In the genomic region with DNA sequence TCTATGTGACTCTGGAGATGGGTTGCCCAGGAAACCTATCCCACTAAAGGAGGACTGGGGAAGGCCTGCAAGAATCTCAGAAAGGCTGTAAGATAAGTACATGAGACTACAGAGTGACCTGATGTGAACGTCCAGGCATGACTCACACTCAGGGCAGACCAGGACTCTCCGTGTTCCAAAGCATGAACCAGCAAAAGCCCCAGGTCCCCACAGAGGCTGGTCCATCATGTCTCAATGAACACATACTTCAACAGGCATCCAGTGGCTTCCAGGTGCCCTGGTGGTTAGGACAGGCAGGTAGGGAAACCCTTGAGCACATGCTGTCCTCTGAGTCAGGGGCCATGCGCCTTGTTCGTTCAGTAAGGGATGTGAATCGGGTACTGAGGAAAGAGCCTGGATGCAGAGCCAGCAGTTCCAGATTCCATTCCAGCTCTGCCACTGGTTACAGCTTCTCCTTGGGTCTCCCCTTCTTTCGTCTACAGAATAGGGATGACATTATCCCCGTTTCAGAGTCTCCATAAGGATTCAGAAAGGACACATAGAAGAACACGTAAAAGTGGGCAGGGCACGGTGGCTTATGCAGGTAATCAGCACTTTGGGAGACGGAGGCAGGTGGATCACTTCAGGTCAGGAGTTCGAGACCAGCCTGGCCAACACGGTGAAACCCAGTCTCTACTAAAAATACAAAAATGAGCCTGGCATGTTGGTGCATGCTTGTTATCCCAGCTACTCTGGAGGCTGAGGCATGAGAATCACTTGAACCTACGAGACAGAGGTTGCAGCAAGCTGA, we compare ENCODE assay signal across 16 cellular contexts.
A peak's percentile ranks its signal among the peaks of the same experiment; 100 is the strongest.
DNase-seq lines count a peak whose midpoint lies in the region; ATAC-seq and TF ChIP-seq lines count a peak whose summit lies in the region.
"Had no signal": no experiment of that assay in that cellular context is flagged by ENCODE, and none has a peak within 500 bp of the region (broad histone marks: within the 10 kb centered on the region; RNA-seq: fewer than 3 reads in every experiment).

No MANE protein-coding gene starts in this region.

- 93% methylated on average over 13 of the region's 13 CpGs for WGBS in mesenchymal stem cell

- TF ChIP-seq CTCF in choroid plexus epithelial cell (conservative IDR thresholded peaks at IDR 0.05; ENCODE audit: low read depth, low read length): no peak

- no peak overlapping the region for H3K4ac ChIP-seq in mesenchymal stem cell (ENCODE audit: low read depth in 1 of 2, low read length in 2 of 2)

- no peak overlapping the region for H2BK120ac ChIP-seq in mesenchymal stem cell (ENCODE audit: low read depth, low read length)

- ATAC-seq in activated T-helper 17 cell treated with anti-CD3 and anti-CD28 coated beads, Interleukin-2, amount 50 U/mL, for 72 hours (replicated peaks): no peak
- no peak for ATAC-seq in HG03439 (IDR thresholded peaks at IDR 0.05; ENCODE audit: unreplicated experiment)
- ATAC-seq: A549 had no signal

- H3K4me3 Mint-ChIP-seq in activated T-helper 17 cell treated with anti-CD3 and anti-CD28 coated beads, Interleukin-2, amount 50 U/mL, for 72 hours: no peak overlapping the region
- H3K4me3 Mint-ChIP-seq: H9 had no signal

- H2BK5ac ChIP-seq in mesenchymal stem cell (ENCODE audit: low read depth, low read length, poor library complexity, severe bottlenecking): no peak overlapping the region

- peaks cover 17% of the 10 kb centered on the region for H3K27me3 Mint-ChIP-seq in activated T-helper 17 cell treated with anti-CD3 and anti-CD28 coated beads, Interleukin-2, amount 50 U/mL, for 72 hours

- peak overlapping the region in 1 of 2 experiments; percentile 49 for H2BK12ac ChIP-seq in mesenchymal stem cell (ENCODE audit: low read length in 2 of 2)

- DNase-seq in EL (peak; percentile 43), RPMI7951 (ENCODE audit: low read depth) (peak; percentile 15), choroid plexus epithelial cell (ENCODE audit: low read depth) (peak; percentile 34), mesenchymal stem cell (peak; percentile 58), GDM1 (lab: John Stamatoyannopoulos, UW) (no peak)
- DNase-seq: Caco-2, H9, Kasumi-1, NCI-H1417, NCI-H1930, NCI-H510A, Peyer's patch, SIG-M5 had no signal

- H4K8ac ChIP-seq in mesenchymal stem cell (ENCODE audit: low read length): no peak overlapping the region

- H4K91ac ChIP-seq in mesenchymal stem cell (ENCODE audit: low read length): peak overlapping the region; percentile 52

- H3K36me3 Mint-ChIP-seq in activated T-helper 17 cell treated with anti-CD3 and anti-CD28 coated beads, Interleukin-2, amount 50 U/mL, for 72 hours (ENCODE audit: low read depth): no peaks in the 10 kb centered on the region

- no peak overlapping the region for H3K4me3 ChIP-seq in choroid plexus epithelial cell (ENCODE audit: low read depth, low read length)
- H3K4me3 ChIP-seq in mesenchymal stem cell (ENCODE audit: insufficient read depth in 1 of 2, low read depth in 1 of 2, low read length in 2 of 2): no peak overlapping the region
- H3K4me3 ChIP-seq: A549, Peyer's patch had no signal

- no peaks in the 10 kb centered on the region for H3K9me3 ChIP-seq in mesenchymal stem cell (ENCODE audit: control insufficient read depth, low read length)
- H3K9me3 ChIP-seq: A549, Caco-2, Peyer's patch had no signal

- no peak overlapping the region for H3K9ac ChIP-seq in mesenchymal stem cell (ENCODE audit: low read length)

- no peak overlapping the region for H3K14ac ChIP-seq in mesenchymal stem cell (ENCODE audit: low read length in 2 of 2)

- H3K9me3 Mint-ChIP-seq in activated T-helper 17 cell treated with anti-CD3 and anti-CD28 coated beads, Interleukin-2, amount 50 U/mL, for 72 hours: no peaks in the 10 kb centered on the region
- H3K9me3 Mint-ChIP-seq: H9 had no signal

- H2AK5ac ChIP-seq in mesenchymal stem cell (ENCODE audit: low read length, severe bottlenecking): no peak overlapping the region

- H3K4me2 ChIP-seq in mesenchymal stem cell (ENCODE audit: low read length, poor library complexity, severe bottlenecking): no peak overlapping the region
- H3K4me2 ChIP-seq: A549 had no signal

- H3K4me1 Mint-ChIP-seq in activated T-helper 17 cell treated with anti-CD3 and anti-CD28 coated beads, Interleukin-2, amount 50 U/mL, for 72 hours: no peaks in the 10 kb centered on the region

- peaks cover 13% of the 10 kb centered on the region for H3K4me1 ChIP-seq in mesenchymal stem cell (ENCODE audit: control insufficient read depth, insufficient read depth, low read depth, low read length)
- H3K4me1 ChIP-seq: Peyer's patch had no signal

- no peaks in the 10 kb centered on the region for H3K36me3 ChIP-seq in mesenchymal stem cell (ENCODE audit: control insufficient read depth in 1 of 2, insufficient read depth in 2 of 2, low read depth in 1 of 2, low read length in 2 of 2)
- H3K36me3 ChIP-seq: Peyer's patch had no signal

- no peaks in the 10 kb centered on the region for H3K79me1 ChIP-seq in mesenchymal stem cell (replicated peaks; ENCODE audit: low read length, poor library complexity, severe bottlenecking)

- no peak overlapping the region for H3K27ac ChIP-seq in mesenchymal stem cell (ENCODE audit: low read length, poor library complexity, severe bottlenecking)
- H3K27ac ChIP-seq: Peyer's patch had no signal

- H3K23ac ChIP-seq in mesenchymal stem cell (ENCODE audit: low read length in 2 of 2): no peak overlapping the region

- H3K27ac Mint-ChIP-seq in activated T-helper 17 cell treated with anti-CD3 and anti-CD28 coated beads, Interleukin-2, amount 50 U/mL, for 72 hours: no peak overlapping the region

- H3K27me3 ChIP-seq in mesenchymal stem cell (ENCODE audit: control insufficient read depth in 1 of 2, insufficient read depth in 1 of 2, low read length in 2 of 2): no peaks in the 10 kb centered on the region
- H3K27me3 ChIP-seq: Peyer's patch had no signal

- no peak overlapping the region for H2AFZ ChIP-seq in mesenchymal stem cell (ENCODE audit: low read depth, low read length)

- no peak overlapping the region for H3K18ac ChIP-seq in mesenchymal stem cell (ENCODE audit: low read depth in 1 of 2, low read length in 2 of 2)

- no peak overlapping the region for H2BK15ac ChIP-seq in mesenchymal stem cell (ENCODE audit: low read depth, poor library complexity, severe bottlenecking)
